Comparison of ENCODE assay signal across 10 cellular contexts in the genomic region with DNA sequence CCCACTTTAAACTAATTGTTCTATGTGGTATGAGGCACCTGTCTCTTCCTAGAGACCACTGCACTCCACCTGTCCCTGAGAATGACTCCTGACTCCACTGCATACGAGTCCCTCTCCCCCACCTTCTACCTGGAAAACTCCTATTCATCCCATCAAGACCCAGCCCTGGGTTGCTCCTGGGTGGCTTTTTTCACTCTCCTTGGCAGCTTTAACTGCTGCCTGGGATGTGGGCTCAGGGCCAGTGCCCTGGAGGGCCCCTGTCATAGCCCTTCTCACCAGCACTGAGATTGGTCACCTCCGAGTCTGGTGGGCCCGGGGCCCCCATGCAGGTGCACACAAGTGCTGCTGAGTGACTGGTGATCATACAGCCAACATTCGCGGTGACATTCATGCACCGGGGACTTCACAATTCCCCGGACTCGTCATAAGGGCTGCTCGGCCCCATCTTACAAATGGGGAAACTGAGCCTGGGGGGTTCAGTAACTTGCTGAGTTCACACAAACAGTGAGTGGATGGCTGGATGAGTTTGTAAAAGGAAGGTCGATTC. TPM values are rescaled to one million over a fixed set of nuclear protein-coding genes. Genes with fewer than 3 reads are reported as not detected.
A peak's percentile ranks its signal among the peaks of the same experiment; 100 is the strongest.
DNase-seq lines count a peak whose midpoint lies in the region; ATAC-seq and TF ChIP-seq lines count a peak whose summit lies in the region.
"Had no signal": no experiment of that assay in that cellular context is flagged by ENCODE, and none has a peak within 500 bp of the region (broad histone marks: within the 10 kb centered on the region; RNA-seq: fewer than 3 reads in every experiment).

No MANE protein-coding gene starts in this region.

- no peak for TF ChIP-seq CTCF in epithelial cell of esophagus (IDR thresholded peaks at IDR 0.05; ENCODE audit: insufficient read depth, low read depth, low read length, missing control alignments)
- no peak for TF ChIP-seq CTCF in osteocyte (IDR thresholded peaks at IDR 0.05)

- H3K9ac ChIP-seq in ES-I3 (ENCODE audit: low read depth, low read length): peak overlapping the region; percentile 58; the same call in 1 of the 2 replicates

- in situ Hi-C loops in G401 (cut with HindIII; ENCODE audit: low sequenced_read_pairs): no loop called here

- peak overlapping the region; percentile 47 for H3K4me3 ChIP-seq in epithelial cell of esophagus (ENCODE audit: low read length)

- H3K4me3 Mint-ChIP-seq in osteocyte (ENCODE audit: unreplicated experiment): peak overlapping the region; percentile 61

- ATAC-seq in GM21717 (IDR thresholded peaks at IDR 0.05; ENCODE audit: unreplicated experiment): no peak

- no peaks in the 10 kb centered on the region for H3K9me3 Mint-ChIP-seq in osteocyte (ENCODE audit: unreplicated experiment)

- H3K9me3 ChIP-seq in ES-I3 (ENCODE audit: control insufficient read depth, insufficient read depth, low read length): no peaks in the 10 kb centered on the region
- H3K9me3 ChIP-seq: left lung had no signal

- H3K27me3 Mint-ChIP-seq in osteocyte (ENCODE audit: unreplicated experiment): peaks cover 37% of the 10 kb centered on the region

- no peaks in the 10 kb centered on the region for H3K36me3 Mint-ChIP-seq in osteocyte (ENCODE audit: unreplicated experiment)

- peaks cover 12% of the 10 kb centered on the region for H3K4me1 Mint-ChIP-seq in osteocyte (ENCODE audit: unreplicated experiment)

- DNase-seq in RPMI8226 (peak; percentile 13), epithelial cell of esophagus (ENCODE audit: low read depth) (no peak), osteocyte (ENCODE audit: extremely low spot score, unreplicated experiment) (no peak), DMS153 (lab: John Stamatoyannopoulos, UW) (no peak), G401 (ENCODE audit: low spot score) (no peak), DMS 273 treated with DMSO at 0.1 percent for 48 hours (lab: John Stamatoyannopoulos, UW) (no peak)

- no peak overlapping the region for H3K27ac Mint-ChIP-seq in osteocyte (ENCODE audit: unreplicated experiment)

- H3K4me1 ChIP-seq in ES-I3 (ENCODE audit: insufficient read depth, low read length): no peaks in the 10 kb centered on the region

- H3K36me3 ChIP-seq in ES-I3 (ENCODE audit: insufficient read depth, low read length): no peaks in the 10 kb centered on the region
- H3K36me3 ChIP-seq: left lung had no signal

RNA-seq across cellular contexts. Expression of a gene that starts 25.9 kb away (rescaled TPM):
- 63.2 and 71.6 TPM in 2 replicates for total RNA-seq in osteocyte
- total RNA-seq in G401 (2014; rRNA removed; shearing (Covaris generic)): 30.0 and 36.4 TPM in 2 replicates

RNA-seq across cellular contexts. Expression of a gene that starts 54.4 kb away (rescaled TPM):
- total RNA-seq in osteocyte: 1.7 and 1.9 TPM in 2 replicates
- total RNA-seq in G401 (2014; rRNA removed; shearing (Covaris generic)): 5.2 and 9.2 TPM in 2 replicates
- total RNA-seq: T-helper 2 cell treated with Interferon-gamma antibody and Interleukin-4, amounts not matched to agents 100 ng/mL and 5 ng/mL, for 36 hours had no signal
